Comparison of ENCODE assay signal across 8 cellular contexts in the genomic region with DNA sequence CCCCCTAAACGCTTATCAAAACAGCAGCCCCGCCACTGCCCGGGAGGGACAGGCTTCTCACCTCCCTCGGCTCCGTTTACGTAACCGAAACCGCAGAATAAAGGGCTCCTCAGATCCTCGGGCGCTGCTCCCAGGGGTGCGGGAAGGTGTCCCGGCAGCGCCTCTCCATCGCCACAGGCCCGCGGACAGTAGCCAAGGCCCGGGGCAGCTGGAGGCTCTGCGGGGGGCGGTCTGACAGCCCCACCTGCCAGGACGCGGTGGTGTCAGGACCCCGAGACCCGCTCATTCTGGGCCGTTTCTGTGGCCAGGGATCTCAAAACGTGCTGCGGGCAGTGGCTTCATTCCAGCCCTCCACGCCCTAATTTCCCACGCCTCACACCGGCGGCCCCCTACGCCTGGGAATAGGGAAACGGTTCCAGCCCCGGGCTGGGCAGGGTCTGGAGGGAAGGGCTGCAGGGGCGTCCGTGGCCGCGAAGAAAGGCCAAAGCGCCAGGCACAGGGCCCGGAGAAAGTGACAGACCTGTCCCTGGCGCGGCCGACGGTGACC. TPM values are rescaled to one million over a fixed set of nuclear protein-coding genes. Genes with fewer than 3 reads are reported as not detected.
DNase-seq lines count a peak whose midpoint lies in the region; ATAC-seq, FAIRE-seq and TF ChIP-seq lines count a peak whose summit lies in the region.
"Not testable (repeated sequence)": the region's sequence is repeated elsewhere in the genome, so short reads cannot be mapped to it uniquely, and the experiment has no call there.

No MANE protein-coding gene starts in this region.

- not testable (repeated sequence) for H4K20me1 ChIP-seq in keratinocyte (ENCODE audit: control insufficient read depth, extremely low read depth, insufficient read depth, low read length)

- peak overlapping the region; percentile 30 for H2AFZ ChIP-seq in keratinocyte (ENCODE audit: control insufficient read depth, low read length)

- not testable (repeated sequence) for FAIRE-seq in keratinocyte (lab: Jason Lieb, UNC)

- H3K27ac Mint-ChIP-seq in activated T-cell treated with anti-CD3 and anti-CD28 coated beads, Interleukin-2, amount 50 U/mL, for 72 hours = not testable (repeated sequence)

- peak; percentile 4 for ATAC-seq in HG03175 (IDR thresholded peaks at IDR 0.05; ENCODE audit: unreplicated experiment)
- ATAC-seq in activated T-cell treated with anti-CD3 and anti-CD28 coated beads, Interleukin-2, amount 50 U/mL, for 72 hours (replicated peaks in 1 of 2) = peak; percentile 11 to 22
- ATAC-seq in upper lobe of right lung = peak; percentile 28

- H3K36me3 ChIP-seq in NT2/D1 (ENCODE audit: insufficient read depth, insufficient read length, low read length); effector memory CD4-positive, alpha-beta T cell (ENCODE audit: control insufficient read depth, insufficient read depth, low read length); keratinocyte (ENCODE audit: control insufficient read depth in 2 of 2, extremely low read depth in 1 of 2, insufficient read depth in 2 of 2, low read length in 2 of 2); upper lobe of right lung: not testable (repeated sequence)

- H3K4me1 ChIP-seq in NT2/D1 (ENCODE audit: insufficient read depth, insufficient read length); effector memory CD4-positive, alpha-beta T cell (ENCODE audit: control insufficient read depth, insufficient read depth, low read length, poor library complexity, severe bottlenecking); keratinocyte (ENCODE audit: control insufficient read depth, extremely low read depth, insufficient read depth, low read length); upper lobe of right lung: not testable (repeated sequence)

- H3K4me3 Mint-ChIP-seq in activated T-cell treated with anti-CD3 and anti-CD28 coated beads, Interleukin-2, amount 50 U/mL, for 72 hours = peak overlapping the region; percentile 67 to 77

- peak overlapping the region; percentile 58 for H3K27ac ChIP-seq in effector memory CD4-positive, alpha-beta T cell (ENCODE audit: insufficient read depth, low read length, poor library complexity, severe bottlenecking)
- not testable (repeated sequence) for H3K27ac ChIP-seq in keratinocyte (ENCODE audit: control insufficient read depth, insufficient read depth, low read length); upper lobe of right lung

- peak overlapping the region; percentile 82 for H3K4me2 ChIP-seq in keratinocyte (ENCODE audit: control insufficient read depth, extremely low read depth, insufficient read depth, low read depth, low read length)

- POLR2A ChIA-PET in GM10248 (lab: Yijun Ruan, JAX) = not testable (repeated sequence)

- H3K79me2 ChIP-seq in keratinocyte (ENCODE audit: control insufficient read depth, insufficient read depth, low read length) = not testable (repeated sequence)

- TF ChIP-seq CTCF in GM10248 (IDR thresholded peaks at IDR 0.05; ENCODE audit: control extremely low read depth, extremely low read depth, low read depth, missing control alignments); keratinocyte (optimal IDR thresholded peaks at IDR 0.05 in 1 of 3, IDR thresholded peaks at IDR 0.05 in 1 of 3, conservative IDR thresholded peaks at IDR 0.05 in 1 of 3; ENCODE audit: extremely low read depth in 1 of 3, insufficient read depth in 2 of 3, low read length in 3 of 3); upper lobe of right lung (IDR thresholded peaks at IDR 0.05): not testable (repeated sequence)

- H3K9me1 ChIP-seq in keratinocyte (ENCODE audit: control insufficient read depth, extremely low read depth, insufficient read depth, low read length) = not testable (repeated sequence)

- intact Hi-C loops in posterior vena cava (cut with DNase I); upper lobe of right lung (cut with DNase I): not testable (repeated sequence)

- H3K27me3 ChIP-seq in NT2/D1 (ENCODE audit: insufficient read depth, insufficient read length) = peaks cover 11% of the 10 kb centered on the region
- H3K27me3 ChIP-seq in effector memory CD4-positive, alpha-beta T cell (replicated peaks; ENCODE audit: control insufficient read depth, insufficient read depth, low read length, poor library complexity, severe bottlenecking); keratinocyte (ENCODE audit: control insufficient read depth, extremely low read depth, insufficient read depth, low read length); upper lobe of right lung: not testable (repeated sequence)

- H3K36me3 Mint-ChIP-seq in activated T-cell treated with anti-CD3 and anti-CD28 coated beads, Interleukin-2, amount 50 U/mL, for 72 hours (ENCODE audit: insufficient read depth in 2 of 2) = not testable (repeated sequence)

- DNase-seq in GM10248 (ENCODE audit: extremely low spot score) (peak; percentile 11), posterior vena cava (ENCODE audit: low spot score) (peak; percentile 88), upper lobe of right lung (peak; percentile 70)
- not testable (repeated sequence) for DNase-seq in NT2/D1 (ENCODE audit: low read depth, low spot score); activated T-cell treated with anti-CD3 and anti-CD28 coated beads, Interleukin-2, amount 50 U/mL, for 72 hours; keratinocyte (ENCODE audit: low read depth, low spot score)
- DNase-seq in effector memory CD4-positive, alpha-beta T cell = peak in 2 of 3 donors; percentile 36 to 37

- dilution Hi-C loops in keratinocyte (cut with MboI; ENCODE audit: extremely low pct_ligation_motif_present, low sequenced_read_pairs) = not testable (repeated sequence)

- CTCF ChIA-PET in GM10248 (lab: Yijun Ruan, JAX) = not testable (repeated sequence)

- H3K4me3 ChIP-seq in NT2/D1 (ENCODE audit: insufficient read length, low read depth) = peak overlapping the region; percentile 28
- H3K4me3 ChIP-seq in effector memory CD4-positive, alpha-beta T cell (ENCODE audit: insufficient read depth, low read depth, low read length, poor library complexity, severe bottlenecking) = peak overlapping the region; percentile 86
- peak overlapping the region; percentile 33 to 49 (median 46) for H3K4me3 ChIP-seq in keratinocyte (ENCODE audit: control insufficient read depth in 2 of 3, extremely low read depth in 1 of 3, insufficient read depth in 2 of 3, low read depth in 1 of 3, low read length in 3 of 3)
- peak overlapping the region; percentile 61 for H3K4me3 ChIP-seq in upper lobe of right lung

- H3K9me3 ChIP-seq in NT2/D1 (ENCODE audit: insufficient read depth, low read length); effector memory CD4-positive, alpha-beta T cell (ENCODE audit: control insufficient read depth, low read length); keratinocyte (ENCODE audit: control insufficient read depth, low read depth, low read length); upper lobe of right lung: not testable (repeated sequence)

- H3K9me3 Mint-ChIP-seq in activated T-cell treated with anti-CD3 and anti-CD28 coated beads, Interleukin-2, amount 50 U/mL, for 72 hours = not testable (repeated sequence)

- H3K27me3 Mint-ChIP-seq in activated T-cell treated with anti-CD3 and anti-CD28 coated beads, Interleukin-2, amount 50 U/mL, for 72 hours (ENCODE audit: low read depth) = peaks cover 12% of the 10 kb centered on the region

- H3K9ac ChIP-seq in NT2/D1 (ENCODE audit: insufficient read length, low read depth) = not testable (repeated sequence)
- peak overlapping the region; percentile 33 for H3K9ac ChIP-seq in keratinocyte (ENCODE audit: control insufficient read depth, extremely low read depth, insufficient read depth, low read length)

- not testable (repeated sequence) for H3K4me1 Mint-ChIP-seq in activated T-cell treated with anti-CD3 and anti-CD28 coated beads, Interleukin-2, amount 50 U/mL, for 72 hours (ENCODE audit: low read depth)

RNA-seq across cellular contexts. Expression of gene ZDHHC11B, which starts 0.6 kb away (rescaled TPM):
- total RNA-seq in activated T-cell treated with anti-CD3 and anti-CD28 coated beads, Interleukin-2, amount 50 U/mL, for 72 hours = under 1 TPM in 1 of 2 donors, not detected in 1; 0.24 TPM
- 0.14 to 0.18 TPM in 2 of 3 replicates, not detected in the other for polyA plus RNA-seq in keratinocyte
- 0.16 TPM for polyA plus RNA-seq in keratinocyte (2011; ENCODE audit: low read depth)
- polyA plus RNA-seq in keratinocyte (2011; cell fraction: cytosol; rRNA removed) = 0.12 and 0.16 TPM in 2 replicates
- 2.4 and 3.1 TPM in 2 replicates for polyA plus RNA-seq in keratinocyte (2011; cell fraction: nucleus; rRNA removed)
- 0.38 and 1.1 TPM in 2 replicates for polyA plus RNA-seq in keratinocyte (2012; ENCODE audit: low replicate concordance)
- polyA minus RNA-seq in keratinocyte = 0.40 to 1.3 TPM in 2 of 3 replicates, not detected in the other
- polyA minus RNA-seq in keratinocyte (2011; cell fraction: cytosol; rRNA and poly(A)+ RNA removed) = not detected
- 0.63 and 1.9 TPM in 2 replicates for polyA minus RNA-seq in keratinocyte (2011; cell fraction: nucleus; rRNA and poly(A)+ RNA removed)
- 10 to 100 TPM in 1 of 2 donors, 1 to 10 TPM in 1; 9.1 to 14.9 TPM for total RNA-seq in posterior vena cava
- total RNA-seq in upper lobe of right lung = 8.0 TPM

Comparison
In these comparisons a context has a peak if more than half of its experiments do, and no peak if none do; other contexts are left out.
1. H3K4me3 ChIP-seq: peak in every context shown above with its lines; median percentile 86 in effector memory CD4-positive, alpha-beta T cell; 61 in upper lobe of right lung; 46 in keratinocyte; 28 in NT2/D1.